In genomic region chr11:65111159-65111536, GRCh38 we compare ENCODE assay signal across 8 cellular contexts. TPM values are rescaled to one million over a fixed set of nuclear protein-coding genes. Genes with fewer than 3 reads are reported as not detected.
DNase-seq lines count a peak whose midpoint lies in the region; ATAC-seq lines count a peak whose summit lies in the region.

No MANE protein-coding gene starts in this region.

- H3K36me3 ChIP-seq in CD8-positive, alpha-beta memory T cell (ENCODE audit: insufficient read depth, low read length) = peaks cover 17% of the 10 kb centered on the region
- H3K36me3 ChIP-seq in NT2/D1 (ENCODE audit: insufficient read depth, insufficient read length, low read length) = peaks cover 56% of the 10 kb centered on the region
- H3K36me3 ChIP-seq in esophagus (ENCODE audit: control insufficient read depth in 2 of 2, insufficient read depth in 2 of 2, low read length in 1 of 2) = peaks cover 0 to 41% of the 10 kb centered on the region in 2 donors
- peaks cover 4% of the 10 kb centered on the region for H3K36me3 ChIP-seq in rectal smooth muscle tissue (ENCODE audit: control insufficient read depth, insufficient read depth, low read length)
- peaks cover 25% of the 10 kb centered on the region for H3K36me3 ChIP-seq in HAP-1 (replicated peaks)

- peaks cover 0 to 2% of the 10 kb centered on the region in 2 donors for H3K27me3 Mint-ChIP-seq in CD8-positive, alpha-beta memory T cell

- H3K4me3 Mint-ChIP-seq in CD8-positive, alpha-beta memory T cell = peak overlapping the region; percentile 20 to 84 (median 49)

- H3K27ac ChIP-seq in CD8-positive, alpha-beta memory T cell (ENCODE audit: low read depth, low read length) = no peak overlapping the region
- H3K27ac ChIP-seq in esophagus (ENCODE audit: low read depth in 2 of 2, low read length in 1 of 2) = peak overlapping the region; percentile 56 to 83
- H3K27ac ChIP-seq in rectal smooth muscle tissue (ENCODE audit: low read depth, low read length) = peak overlapping the region; percentile 29

- H3K4me1 Mint-ChIP-seq in CD8-positive, alpha-beta memory T cell = peaks cover 30 to 50% (median 30%) of the 10 kb centered on the region in 3 donors

- WGBS in esophagus, 2 donors = 79 to 84% methylated on average over 18 of the region's 18 CpGs

- H3K4me3 ChIP-seq in CD8-positive, alpha-beta memory T cell (ENCODE audit: low read length) = no peak overlapping the region
- H3K4me3 ChIP-seq in NT2/D1 (ENCODE audit: insufficient read length, low read depth) (peak overlapping the region; percentile 1), esophagus (ENCODE audit: low read depth in 1 of 2, low read length in 2 of 2) (no peak overlapping the region), rectal smooth muscle tissue (ENCODE audit: low read length) (peak overlapping the region; percentile 59), HAP-1 (no peak overlapping the region; the same call in 1 of the 2 replicates)

- no peaks in the 10 kb centered on the region for H3K27me3 ChIP-seq in CD8-positive, alpha-beta memory T cell (ENCODE audit: insufficient read depth, low read length, poor library complexity, severe bottlenecking)
- H3K27me3 ChIP-seq in NT2/D1 (ENCODE audit: insufficient read depth, insufficient read length) (no peaks in the 10 kb centered on the region), esophagus (ENCODE audit: control insufficient read depth in 1 of 2, insufficient read depth in 2 of 2, low read length in 2 of 2) (no peaks in the 10 kb centered on the region), rectal smooth muscle tissue (ENCODE audit: control insufficient read depth, insufficient read depth, low read length) (no peaks in the 10 kb centered on the region), HAP-1 (ENCODE audit: low read depth) (no peaks in the 10 kb centered on the region)

- CTCF ChIA-PET in CD8-positive, alpha-beta memory T cell (lab: Charles Lee) = interaction anchor here (0.7 to 6.1 kb wide), 22 partner anchors 10 to 263 kb away, joined by 3 to 104 read pairs (median 4); partner anchors contain the start of genes ARL2, CAPN1, CDC42EP2 and CDCA5

- in situ Hi-C loops in HAP-1 (cut with MboI; ENCODE audit: low sequenced_read_pairs) = loop anchor here (10.0 to 25.0 kb wide), 2 partner anchors 266 to 849 kb away; partner anchors contain the start of genes CDC42BPG and PLCB3

- no peaks in the 10 kb centered on the region for H3K9me3 Mint-ChIP-seq in CD8-positive, alpha-beta memory T cell

- no peaks in the 10 kb centered on the region for H3K9me3 ChIP-seq in CD8-positive, alpha-beta memory T cell (ENCODE audit: low read length)
- no peaks in the 10 kb centered on the region for H3K9me3 ChIP-seq in NT2/D1 (ENCODE audit: insufficient read depth, low read length)
- H3K9me3 ChIP-seq in esophagus (ENCODE audit: control insufficient read depth in 2 of 2, insufficient read depth in 1 of 2, low read depth in 1 of 2, low read length in 1 of 2) = no peaks in the 10 kb centered on the region
- no peaks in the 10 kb centered on the region for H3K9me3 ChIP-seq in HAP-1

- no peak for DNase-seq in CD8-positive, alpha-beta memory T cell
- DNase-seq in NT2/D1 (ENCODE audit: low read depth, low spot score) (no peak), HAP-1 (ENCODE audit: low spot score in 2 of 2) (no peak), DMS153 (lab: John Stamatoyannopoulos, UW) (no peak), NCI-H69 (lab: John Stamatoyannopoulos, UW) (no peak)

- no peak for ATAC-seq in GM18870 (IDR thresholded peaks at IDR 0.05; ENCODE audit: unreplicated experiment)

- peaks cover 0 to 36% (median 3%) of the 10 kb centered on the region in 3 donors for H3K36me3 Mint-ChIP-seq in CD8-positive, alpha-beta memory T cell

- peak overlapping the region; percentile 46 for H3K9ac ChIP-seq in NT2/D1 (ENCODE audit: insufficient read length, low read depth)
- H3K9ac ChIP-seq in rectal smooth muscle tissue (ENCODE audit: low read length) = no peak overlapping the region

- peak overlapping the region; percentile 29 to 93 (median 86) for H3K27ac Mint-ChIP-seq in CD8-positive, alpha-beta memory T cell

- POLR2A ChIA-PET in CD8-positive, alpha-beta memory T cell (lab: Charles Lee) = interaction anchor here (0.6 to 4.9 kb wide), 7 partner anchors 10 to 332 kb away, joined by 3 to 40 read pairs (median 6); partner anchors contain the start of genes ARL2, CAPN1, FAU and MRPL49

- peaks cover 41% of the 10 kb centered on the region for H3K4me1 ChIP-seq in CD8-positive, alpha-beta memory T cell (ENCODE audit: insufficient read depth, low read length)
- H3K4me1 ChIP-seq in NT2/D1 (ENCODE audit: insufficient read depth, insufficient read length) (peaks cover 17% of the 10 kb centered on the region), esophagus (ENCODE audit: control insufficient read depth in 2 of 2, insufficient read depth in 2 of 2, low read length in 1 of 2) (peaks cover 11 to 42% of the 10 kb centered on the region in 2 donors), rectal smooth muscle tissue (ENCODE audit: control insufficient read depth, insufficient read depth, low read length) (peaks cover 13% of the 10 kb centered on the region), HAP-1 (peaks cover 18% of the 10 kb centered on the region)

RNA-seq across cellular contexts. Expression of gene TM7SF2, which starts 0.5 kb away (rescaled TPM):
- total RNA-seq in CD8-positive, alpha-beta memory T cell = 10 to 100 TPM; 17.8 to 17.9 TPM
- 11.1 TPM for polyA plus RNA-seq in CD8-positive, alpha-beta memory T cell
- polyA plus RNA-seq in esophagus = 10 to 100 TPM; 48.3 to 68.3 TPM

RNA-seq across cellular contexts. Expression of gene ZNHIT2, which starts 6.4 kb away (rescaled TPM):
- total RNA-seq in CD8-positive, alpha-beta memory T cell = 10 to 100 TPM; 15.2 to 20.1 TPM
- 19.8 TPM for polyA plus RNA-seq in CD8-positive, alpha-beta memory T cell
- 10 to 100 TPM; 12.4 to 13.3 TPM for polyA plus RNA-seq in esophagus

RNA-seq across cellular contexts. Expression of gene FAU, which starts 10.8 kb away (rescaled TPM):
- 1,000 to 10,000 TPM; 1,054 to 1,073 TPM for total RNA-seq in CD8-positive, alpha-beta memory T cell
- polyA plus RNA-seq in CD8-positive, alpha-beta memory T cell = 904 TPM
- 100 to 1,000 TPM; 789 to 817 TPM for polyA plus RNA-seq in esophagus

RNA-seq across cellular contexts. Expression of gene MRPL49, which starts 11.0 kb away (rescaled TPM):
- 100 to 1,000 TPM; 117 to 118 TPM for total RNA-seq in CD8-positive, alpha-beta memory T cell
- polyA plus RNA-seq in CD8-positive, alpha-beta memory T cell = 81.5 TPM
- 10 to 100 TPM; 18.9 to 44.3 TPM for polyA plus RNA-seq in esophagus

RNA-seq across cellular contexts. Expression of gene VPS51, which starts 15.1 kb away (rescaled TPM):
- 100 to 1,000 TPM; 120 to 131 TPM for total RNA-seq in CD8-positive, alpha-beta memory T cell
- 99.1 TPM for polyA plus RNA-seq in CD8-positive, alpha-beta memory T cell
- polyA plus RNA-seq in esophagus = 10 to 100 TPM; 62.3 to 70.4 TPM

Comparison
In these comparisons a context has a peak if more than half of its experiments do, and no peak if none do; other contexts are left out.
1. H3K4me3 ChIP-seq: peak in NT2/D1 (single experiment) and rectal smooth muscle tissue (single experiment); none in CD8-positive, alpha-beta memory T cell (single experiment), esophagus (0 of 2) and HAP-1 (single experiment).